1 cellular context compared by ENCODE assay signal in genomic region chr1:19068639-19069276, GRCh38.
TF ChIP-seq lines count a peak whose summit lies in the region.

No MANE protein-coding gene starts in this region.

TF ChIP-seq in IMR-90, 13 proteins besides CTCF, POLR2A, EP300 and RAD21:
- TF ChIP-seq RCOR1 (IDR thresholded peaks at IDR 0.05; ENCODE audit: insufficient replicate concordance, low read length): no peak
- TF ChIP-seq ELK1 (IDR thresholded peaks at IDR 0.05; ENCODE audit: borderline replicate concordance, low read depth, low read length): no peak
- no peak for TF ChIP-seq NFE2L2 (IDR thresholded peaks at IDR 0.05; ENCODE audit: low read depth, low read length)
- TF ChIP-seq BHLHE40 (IDR thresholded peaks at IDR 0.05; ENCODE audit: low read depth, low read length): no peak
- no peak for TF ChIP-seq MAFK (IDR thresholded peaks at IDR 0.05; ENCODE audit: low read depth, low read length)
- TF ChIP-seq SMC3 (IDR thresholded peaks at IDR 0.05; ENCODE audit: low read depth, low read length): no peak
- no peak for TF ChIP-seq CHD1 (IDR thresholded peaks at IDR 0.05; ENCODE audit: low read depth, low read length)
- TF ChIP-seq RFX5 (IDR thresholded peaks at IDR 0.05; ENCODE audit: low read depth, low read length): no peak
- TF ChIP-seq USF2 (IDR thresholded peaks at IDR 0.05; ENCODE audit: low read depth, low read length): no peak
- TF ChIP-seq CEBPB (IDR thresholded peaks at IDR 0.05; ENCODE audit: low read depth, low read length): no peak
- TF ChIP-seq MXI1 (IDR thresholded peaks at IDR 0.05; ENCODE audit: borderline replicate concordance, low read depth, low read length): no peak
- TF ChIP-seq MAZ (IDR thresholded peaks at IDR 0.05; ENCODE audit: borderline replicate concordance, low read depth, low read length): no peak
- TF ChIP-seq FOS (IDR thresholded peaks at IDR 0.05; ENCODE audit: low read depth, low read length): no peak
